In the genomic region with DNA sequence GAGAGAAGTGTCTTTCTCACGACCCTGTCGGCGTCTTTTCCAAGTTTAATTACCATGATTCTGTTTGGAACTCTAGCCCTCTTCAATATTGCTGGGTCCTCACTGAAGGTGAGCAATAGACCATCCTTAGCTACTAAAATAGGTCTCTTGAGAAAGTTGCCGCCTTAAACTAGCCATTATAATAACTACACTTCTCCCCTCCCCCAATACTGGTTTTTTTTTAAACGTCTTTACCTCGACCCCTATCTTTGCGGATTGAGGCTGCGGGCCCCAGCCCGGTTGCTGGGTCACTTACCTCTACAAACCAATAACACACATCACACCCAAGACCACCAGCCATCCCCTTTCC, we compare ENCODE assay signal across 8 cellular contexts. TPM values are rescaled to one million over a fixed set of nuclear protein-coding genes. Genes with fewer than 3 reads are reported as not detected.
DNase-seq lines count a peak whose midpoint lies in the region; TF ChIP-seq lines count a peak whose summit lies in the region.

No MANE protein-coding gene starts in this region.

- H3F3A ChIP-seq in OCI-LY1 (ENCODE audit: insufficient read depth, low read length), result 0 out of 2 replicates have a peak, but pooled peaks cover 3% of the 10 kb centered on the region

- no peak overlapping the region for H3K14ac ChIP-seq in trophoblast cell (ENCODE audit: low read length)

- no peak overlapping the region for H4K8ac ChIP-seq in trophoblast cell (ENCODE audit: low read depth, low read length)

- intact Hi-C loops in CD4-positive, alpha-beta memory T cell (cut with micrococcal nuclease), result loop anchor here (1.0 to 5.0 kb wide), 8 partner anchors 17 to 392 kb away; partner anchors contain the start of genes ANP32E, GOLPH3L, MCL1 and RPRD2

- no peak overlapping the region for H4K91ac ChIP-seq in trophoblast cell (ENCODE audit: low read depth, low read length)

- H3K9me3 ChIP-seq in CD4-positive, alpha-beta memory T cell (ENCODE audit: control insufficient read depth in 1 of 2, low read length in 2 of 2), result no peaks in the 10 kb centered on the region
- H3K9me3 ChIP-seq in OCI-LY1 (ENCODE audit: low read length), result no peaks in the 10 kb centered on the region
- H3K9me3 ChIP-seq in fibroblast of lung (ENCODE audit: control insufficient read depth, insufficient read depth, low read depth, low read length), result no peaks in the 10 kb centered on the region
- H3K9me3 ChIP-seq in trophoblast cell (ENCODE audit: insufficient read depth, low read depth, low read length), result no peaks in the 10 kb centered on the region

- H3K4me3 ChIP-seq in CD4-positive, alpha-beta memory T cell (ENCODE audit: low read length in 2 of 2), result peak overlapping the region; percentile 78 to 80
- H3K4me3 ChIP-seq in OCI-LY1 (ENCODE audit: low read depth, low read length, poor library complexity, severe bottlenecking) (peak overlapping the region; percentile 75), fibroblast of lung (replicated peaks in 1 of 4; ENCODE audit: control extremely low read depth in 1 of 4, insufficient read depth in 1 of 4, low read depth in 3 of 4, low read length in 4 of 4) (peak overlapping the region; percentile 56 to 87 (median 74)), trophoblast cell (ENCODE audit: low read depth, low read length) (peak overlapping the region; percentile 76)

- no peak overlapping the region for H3K27ac Mint-ChIP-seq in CD4-positive, alpha-beta memory T cell

- H2AFZ ChIP-seq in OCI-LY1 (ENCODE audit: low read length) (no peak overlapping the region), fibroblast of lung (ENCODE audit: low read length) (no peak overlapping the region), trophoblast cell (ENCODE audit: insufficient read depth, low read length, poor library complexity) (no peak overlapping the region)

- no peaks in the 10 kb centered on the region for H3K27me3 Mint-ChIP-seq in CD4-positive, alpha-beta memory T cell

- TF ChIP-seq CTCF in OCI-LY1 (IDR thresholded peaks at IDR 0.05; ENCODE audit: low read length) (no peak), fibroblast of lung (conservative IDR thresholded peaks at IDR 0.05 in 1 of 2, IDR thresholded peaks at IDR 0.05 in 1 of 2; ENCODE audit: low read depth in 1 of 2, low read length in 2 of 2) (no peak)

- peaks cover 31 to 38% of the 10 kb centered on the region in 2 donors for H3K36me3 Mint-ChIP-seq in CD4-positive, alpha-beta memory T cell

- H3K9ac ChIP-seq in OCI-LY1 (ENCODE audit: low read length) (peak overlapping the region; percentile 84), fibroblast of lung (ENCODE audit: insufficient read depth, low read length) (peak overlapping the region; percentile 37), trophoblast cell (ENCODE audit: low read length) (no peak overlapping the region)

- no peak overlapping the region for H2BK5ac ChIP-seq in trophoblast cell (ENCODE audit: low read depth, low read length, poor library complexity)

- no peak overlapping the region for H3K18ac ChIP-seq in trophoblast cell (ENCODE audit: low read length)

- peaks cover 29% of the 10 kb centered on the region for H3K4me1 ChIP-seq in CD4-positive, alpha-beta memory T cell (ENCODE audit: insufficient read depth, low read length)
- H3K4me1 ChIP-seq in OCI-LY1 (ENCODE audit: insufficient read depth, low read length, severe bottlenecking) (peaks cover 18% of the 10 kb centered on the region), fibroblast of lung (ENCODE audit: control insufficient read depth, extremely low read depth, insufficient read depth, low read length) (no peaks in the 10 kb centered on the region), trophoblast cell (ENCODE audit: control insufficient read depth in 1 of 2, insufficient read depth in 2 of 2, low read length in 2 of 2) (peaks cover 9 to 12% of the 10 kb centered on the region in 2 experiments)

- H3K4ac ChIP-seq in trophoblast cell (ENCODE audit: low read depth, low read length), result peak overlapping the region; percentile 90

- peaks cover 4% of the 10 kb centered on the region for H3K79me1 ChIP-seq in trophoblast cell (ENCODE audit: low read length)

- H3K9me3 Mint-ChIP-seq in CD4-positive, alpha-beta memory T cell, result no peaks in the 10 kb centered on the region

- no peak overlapping the region for H2BK120ac ChIP-seq in trophoblast cell (ENCODE audit: insufficient read depth, low read length, poor library complexity)

- H4K20me1 ChIP-seq in OCI-LY1 (ENCODE audit: insufficient read depth, low read length), result no peaks in the 10 kb centered on the region
- no peaks in the 10 kb centered on the region for H4K20me1 ChIP-seq in fibroblast of lung (ENCODE audit: control insufficient read depth, extremely low read depth, insufficient read depth, low read length)

- POLR2A ChIA-PET in CD4-positive, alpha-beta memory T cell (lab: Charles Lee; ENCODE audit: partially characterized antibody), result interaction anchor here (0.6 to 5.9 kb wide), 20 partner anchors 9 to 741 kb away, joined by 3 to 191 read pairs (median 8); partner anchors contain the start of genes ANP32E, CERS2, FALEC and GOLPH3L

- H3K4me1 Mint-ChIP-seq in CD4-positive, alpha-beta memory T cell, result peaks cover 20 to 21% (median 21%) of the 10 kb centered on the region in 4 donors

- H3K27me3 ChIP-seq in CD4-positive, alpha-beta memory T cell (ENCODE audit: insufficient read depth, low read length), result no peaks in the 10 kb centered on the region
- H3K27me3 ChIP-seq in OCI-LY1 (ENCODE audit: insufficient read depth, low read length) (no peaks in the 10 kb centered on the region), fibroblast of lung (ENCODE audit: control insufficient read depth, insufficient read depth, low read length) (no peaks in the 10 kb centered on the region), trophoblast cell (ENCODE audit: insufficient read depth, low read length) (no peaks in the 10 kb centered on the region)

- no peak overlapping the region for H2BK12ac ChIP-seq in trophoblast cell (ENCODE audit: low read length)

- peak overlapping the region; percentile 98 for H3K27ac ChIP-seq in CD4-positive, alpha-beta memory T cell (ENCODE audit: low read depth, low read length)
- H3K27ac ChIP-seq in OCI-LY1 (ENCODE audit: low read depth, low read length, poor library complexity, severe bottlenecking), result peak overlapping the region; percentile 80
- peak overlapping the region; percentile 93 for H3K27ac ChIP-seq in fibroblast of lung (ENCODE audit: insufficient read depth, low read length)
- H3K27ac ChIP-seq in trophoblast cell (ENCODE audit: low read depth, low read length), result no peak overlapping the region

- H2AK5ac ChIP-seq in trophoblast cell (ENCODE audit: low read length), result no peak overlapping the region

- H3K4me2 ChIP-seq in OCI-LY1 (ENCODE audit: low read length), result peak overlapping the region; percentile 92
- peak overlapping the region; percentile 79 for H3K4me2 ChIP-seq in fibroblast of lung (ENCODE audit: extremely low read depth, insufficient read depth, low read length)
- H3K4me2 ChIP-seq in trophoblast cell (ENCODE audit: low read length), result peak overlapping the region; percentile 95

- no peak for DNase-seq in CD4-positive, alpha-beta memory T cell
- DNase-seq in fibroblast of lung (ENCODE audit: low read depth in 2 of 2), result no peak
- DNase-seq in trophoblast cell, result no peak
- DNase-seq in KG1 (lab: John Stamatoyannopoulos, UW), result no peak
- DNase-seq in inferior parietal cortex (ENCODE audit: extremely low spot score), result no peak
- no peak for DNase-seq in GM03348 (ENCODE audit: low spot score)
- no peak for DNase-seq in putamen (ENCODE audit: low spot score)

- H4K12ac ChIP-seq in trophoblast cell (ENCODE audit: low read depth, low read length), result no peak overlapping the region

- H3K23ac ChIP-seq in trophoblast cell (ENCODE audit: low read length), result no peak overlapping the region

- peaks cover 34% of the 10 kb centered on the region for H3K36me3 ChIP-seq in CD4-positive, alpha-beta memory T cell (ENCODE audit: insufficient read depth, low read length)
- peaks cover 45% of the 10 kb centered on the region for H3K36me3 ChIP-seq in OCI-LY1 (ENCODE audit: insufficient read depth, low read length)
- peaks cover 11% of the 10 kb centered on the region for H3K36me3 ChIP-seq in fibroblast of lung (ENCODE audit: control insufficient read depth, insufficient read depth, low read length)
- H3K36me3 ChIP-seq in trophoblast cell (ENCODE audit: control insufficient read depth in 1 of 2, insufficient read depth in 2 of 2, low read length in 2 of 2), result peaks cover 8 to 22% of the 10 kb centered on the region in 2 experiments

- H3K9me2 ChIP-seq in OCI-LY1 (ENCODE audit: low read depth, low read length), result no peaks in the 10 kb centered on the region

- no peak overlapping the region for H3K4me3 Mint-ChIP-seq in CD4-positive, alpha-beta memory T cell

- H3K79me2 ChIP-seq in OCI-LY1 (ENCODE audit: insufficient read depth, low read length) (peaks cover 19% of the 10 kb centered on the region), fibroblast of lung (ENCODE audit: control insufficient read depth, insufficient read depth, low read length) (peaks cover 33% of the 10 kb centered on the region), trophoblast cell (ENCODE audit: control insufficient read depth, insufficient read depth, low read length, poor library complexity) (peaks cover 9% of the 10 kb centered on the region)

- WGBS in trophoblast cell (ENCODE audit: extremely low coverage, insufficient coverage, insufficient read length), result no CpG with 5 or more reads among the region's 9 CpGs

- CTCF ChIA-PET in CD4-positive, alpha-beta memory T cell (lab: Charles Lee; ENCODE audit: partially characterized antibody), result interaction anchor here (1.1 to 4.9 kb wide), 7 partner anchors 8 to 294 kb away, joined by 3 to 102 read pairs (median 4); partner anchors contain the start of gene MCL1

RNA-seq across cellular contexts. Expression of gene ENSA, which starts 0.7 kb away (rescaled TPM):
- 100 to 1,000 TPM in 1 of 2 experiments, 10 to 100 TPM in 1; 99.7 to 101 TPM for total RNA-seq in CD4-positive, alpha-beta memory T cell
- 10 to 100 TPM; 52.4 to 55.2 TPM for polyA plus RNA-seq in CD4-positive, alpha-beta memory T cell
- total RNA-seq in fibroblast of lung, result 53.7 and 78.1 TPM in 2 replicates
- polyA plus RNA-seq in fibroblast of lung, result 112 and 184 TPM in 2 replicates
- 86.2 and 127 TPM in 2 replicates for polyA plus RNA-seq in fibroblast of lung (2012)
- polyA minus RNA-seq in fibroblast of lung (ENCODE audit: low replicate concordance), result 23.7 and 26.6 TPM in 2 replicates
- 110 and 115 TPM in 2 replicates for polyA plus RNA-seq in trophoblast cell (2013)

RNA-seq across cellular contexts. Expression of gene MCL1, which starts 49.3 kb away (rescaled TPM):
- 100 to 1,000 TPM; 314 to 331 TPM for total RNA-seq in CD4-positive, alpha-beta memory T cell
- 100 to 1,000 TPM; 116 to 207 TPM for polyA plus RNA-seq in CD4-positive, alpha-beta memory T cell
- 232 and 233 TPM in 2 replicates for total RNA-seq in fibroblast of lung
- 108 and 136 TPM in 2 replicates for polyA plus RNA-seq in fibroblast of lung
- polyA plus RNA-seq in fibroblast of lung (2012), result 105 and 138 TPM in 2 replicates
- polyA minus RNA-seq in fibroblast of lung (ENCODE audit: low replicate concordance), result 24.4 and 91.5 TPM in 2 replicates
- 119 and 120 TPM in 2 replicates for polyA plus RNA-seq in trophoblast cell (2013)
